ENCODE assay signal across 8 cellular contexts in the genomic region with DNA sequence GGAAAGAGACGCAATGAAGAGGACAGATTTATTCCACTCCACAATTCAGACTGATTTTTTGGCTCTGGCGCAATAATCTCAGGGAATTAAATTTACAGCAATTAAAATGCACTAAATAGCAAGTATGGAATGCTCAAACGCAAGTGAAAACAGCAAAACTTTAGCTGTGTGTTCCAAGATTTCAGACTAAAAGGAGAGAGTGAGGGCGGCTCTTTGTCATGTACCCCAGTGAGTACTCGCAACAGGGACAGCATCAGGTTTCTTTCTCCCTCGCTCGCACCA. TPM values are rescaled to one million over a fixed set of nuclear protein-coding genes. Genes with fewer than 3 reads are reported as not detected.
A peak's percentile ranks its signal among the peaks of the same experiment; 100 is the strongest.
DNase-seq lines count a peak whose midpoint lies in the region; ATAC-seq, FAIRE-seq and TF ChIP-seq lines count a peak whose summit lies in the region.

No MANE protein-coding gene starts in this region.

- H2AFZ ChIP-seq in astrocyte (ENCODE audit: low read depth, low read length): peak overlapping the region; percentile 48

- POLR2A ChIA-PET in activated CD4-positive, alpha-beta T cell treated with anti-CD3 and anti-CD28 coated beads, Interleukin-2, amount 10 ng/mL, durations not matched to agents 7 days and 5 days (lab: Charles Lee): no interaction called here

- H3K4me3 ChIP-seq in astrocyte (ENCODE audit: insufficient read depth, low read depth, low read length): peak overlapping the region; percentile 74
- peak overlapping the region; percentile 93 for H3K4me3 ChIP-seq in lower leg skin (ENCODE audit: low read depth, poor library complexity, severe bottlenecking)
- peak overlapping the region; percentile 91 to 100 for H3K4me3 ChIP-seq in tibial artery

- H3K79me2 ChIP-seq in astrocyte (ENCODE audit: insufficient read depth, low read length): peaks cover 57% of the 10 kb centered on the region

- intact Hi-C loops in lower leg skin (cut with DNase I; ENCODE audit: low total_unique reads): no loop called here
- intact Hi-C loops in tibial artery (cut with DNase I; ENCODE audit: low total_unique reads): no loop called here

- no peaks in the 10 kb centered on the region for H3K27me3 ChIP-seq in astrocyte (ENCODE audit: insufficient read depth, low read length)
- H3K27me3 ChIP-seq in tibial artery: no peaks in the 10 kb centered on the region

- H3K27ac Mint-ChIP-seq in activated CD4-positive, alpha-beta T cell treated with anti-CD3 and anti-CD28 coated beads, Interleukin-2, amount 10 ng/mL, durations not matched to agents 7 days and 5 days: peak overlapping the region; percentile 92
- H3K27ac Mint-ChIP-seq in astrocyte (ENCODE audit: unreplicated experiment): peak overlapping the region; percentile 31

- peak overlapping the region; percentile 90 for H3K9ac ChIP-seq in astrocyte (ENCODE audit: low read length)

- DNase-seq in activated CD4-positive, alpha-beta T cell treated with anti-CD3 and anti-CD28 coated beads, Interleukin-2, amount 10 ng/mL, durations not matched to agents 7 days and 5 days: no peak
- no peak for DNase-seq in activated CD4-positive, alpha-beta T cell treated with anti-CD3 and anti-CD28 coated beads for 4 hours
- DNase-seq in astrocyte (ENCODE audit: low read depth) (no peak), lower leg skin (ENCODE audit: low spot score in 2 of 2) (no peak), tibial artery (no peak), NAMALWA (ENCODE audit: low spot score) (no peak)

- TF ChIP-seq POLR2A in lower leg skin (IDR thresholded peaks at IDR 0.05): no peak

- no peak for FAIRE-seq in astrocyte (lab: Jason Lieb, UNC)

- H3K36me3 Mint-ChIP-seq in activated CD4-positive, alpha-beta T cell treated with anti-CD3 and anti-CD28 coated beads, Interleukin-2, amount 10 ng/mL, durations not matched to agents 7 days and 5 days (ENCODE audit: low read depth): peaks cover 2% of the 10 kb centered on the region
- H3K36me3 Mint-ChIP-seq in astrocyte (ENCODE audit: low read depth, unreplicated experiment): no peaks in the 10 kb centered on the region

- peak overlapping the region; percentile 94 for H3K4me2 ChIP-seq in astrocyte (ENCODE audit: low read length)

- H3K27me3 Mint-ChIP-seq in activated CD4-positive, alpha-beta T cell treated with anti-CD3 and anti-CD28 coated beads, Interleukin-2, amount 10 ng/mL, durations not matched to agents 7 days and 5 days: peaks cover 4% of the 10 kb centered on the region
- no peaks in the 10 kb centered on the region for H3K27me3 Mint-ChIP-seq in astrocyte (ENCODE audit: low read depth, unreplicated experiment)

- H3K27ac ChIP-seq in astrocyte (ENCODE audit: low read depth, low read length) (peak overlapping the region; percentile 73), tibial artery (peak overlapping the region; percentile 97 to 99)

- no peaks in the 10 kb centered on the region for H3K9me3 ChIP-seq in astrocyte (ENCODE audit: insufficient read depth, low read depth, low read length)
- no peaks in the 10 kb centered on the region for H3K9me3 ChIP-seq in tibial artery

- peak overlapping the region; percentile 95 for H3K4me3 Mint-ChIP-seq in activated CD4-positive, alpha-beta T cell treated with anti-CD3 and anti-CD28 coated beads, Interleukin-2, amount 10 ng/mL, durations not matched to agents 7 days and 5 days
- H3K4me3 Mint-ChIP-seq in astrocyte (ENCODE audit: unreplicated experiment): peak overlapping the region; percentile 99

- no peaks in the 10 kb centered on the region for H3K9me3 Mint-ChIP-seq in activated CD4-positive, alpha-beta T cell treated with anti-CD3 and anti-CD28 coated beads, Interleukin-2, amount 10 ng/mL, durations not matched to agents 7 days and 5 days
- H3K9me3 Mint-ChIP-seq in astrocyte (ENCODE audit: unreplicated experiment): no peaks in the 10 kb centered on the region

- H3K36me3 ChIP-seq in astrocyte (ENCODE audit: insufficient read depth, low read length) (no peaks in the 10 kb centered on the region), tibial artery (no peaks in the 10 kb centered on the region)

- CTCF ChIA-PET in activated CD4-positive, alpha-beta T cell treated with anti-CD3 and anti-CD28 coated beads, Interleukin-2, amount 10 ng/mL, durations not matched to agents 7 days and 5 days (lab: Charles Lee): interaction anchor here (1.4 to 1.5 kb wide), 2 partner anchors 219 to 241 kb away, joined by 3 to 5 read pairs; no protein-coding TSS in a partner anchor

- TF ChIP-seq CTCF in astrocyte (IDR thresholded peaks at IDR 0.05; ENCODE audit: insufficient read depth, low read depth, low read length): no peak
- TF ChIP-seq CTCF in lower leg skin (IDR thresholded peaks at IDR 0.05): no peak
- no peak for TF ChIP-seq CTCF in tibial artery (IDR thresholded peaks at IDR 0.05)

- no peak for ATAC-seq in HG03442 (IDR thresholded peaks at IDR 0.05; ENCODE audit: unreplicated experiment)
- no peak for ATAC-seq in HG03378 (IDR thresholded peaks at IDR 0.05; ENCODE audit: unreplicated experiment)

- peaks cover 8% of the 10 kb centered on the region for H3K4me1 ChIP-seq in astrocyte (ENCODE audit: insufficient read depth, low read length)
- H3K4me1 ChIP-seq in tibial artery: peaks cover 0 to 49% (median 19%) of the 10 kb centered on the region in 4 donors

- WGBS in lower leg skin, 2 donors: 0 to 1% methylated on average over 7 of the region's 7 CpGs

- peaks cover 48% of the 10 kb centered on the region for H4K20me1 ChIP-seq in astrocyte (ENCODE audit: insufficient read depth, low read length)

- peaks cover 33% of the 10 kb centered on the region for H3K4me1 Mint-ChIP-seq in activated CD4-positive, alpha-beta T cell treated with anti-CD3 and anti-CD28 coated beads, Interleukin-2, amount 10 ng/mL, durations not matched to agents 7 days and 5 days
- peaks cover 28% of the 10 kb centered on the region for H3K4me1 Mint-ChIP-seq in astrocyte (ENCODE audit: low read depth, unreplicated experiment)

RNA-seq across cellular contexts. Expression of a gene that starts 1.2 kb away (rescaled TPM):
- 10 to 100 TPM; 19.1 to 20.5 TPM for total RNA-seq in activated CD4-positive, alpha-beta T cell treated with anti-CD3 and anti-CD28 coated beads, Interleukin-2, amount 10 ng/mL, durations not matched to agents 7 days and 5 days
- 39.4 and 45.1 TPM in 2 replicates for total RNA-seq in astrocyte
- total RNA-seq in lower leg skin: 10 to 100 TPM; 18.0 to 34.8 (median 23.2) TPM
